1 cellular context compared by ENCODE assay signal in genomic region chr5:179337227-179338122, GRCh38.
TF ChIP-seq lines count a peak whose summit lies in the region.

No MANE protein-coding gene starts in this region.

TF ChIP-seq in IMR-90, 13 proteins besides CTCF, POLR2A, EP300 and RAD21:
- no peak for TF ChIP-seq BHLHE40 (IDR thresholded peaks at IDR 0.05; ENCODE audit: low read depth, low read length)
- no peak for TF ChIP-seq RCOR1 (IDR thresholded peaks at IDR 0.05; ENCODE audit: insufficient replicate concordance, low read length)
- TF ChIP-seq NFE2L2 (IDR thresholded peaks at IDR 0.05; ENCODE audit: low read depth, low read length) = no peak
- TF ChIP-seq USF2 (IDR thresholded peaks at IDR 0.05; ENCODE audit: low read depth, low read length) = no peak
- no peak for TF ChIP-seq MAFK (IDR thresholded peaks at IDR 0.05; ENCODE audit: low read depth, low read length)
- TF ChIP-seq ELK1 (IDR thresholded peaks at IDR 0.05; ENCODE audit: borderline replicate concordance, low read depth, low read length) = no peak
- TF ChIP-seq SMC3 (IDR thresholded peaks at IDR 0.05; ENCODE audit: low read depth, low read length) = no peak
- no peak for TF ChIP-seq MXI1 (IDR thresholded peaks at IDR 0.05; ENCODE audit: borderline replicate concordance, low read depth, low read length)
- no peak for TF ChIP-seq MAZ (IDR thresholded peaks at IDR 0.05; ENCODE audit: borderline replicate concordance, low read depth, low read length)
- TF ChIP-seq CHD1 (IDR thresholded peaks at IDR 0.05; ENCODE audit: low read depth, low read length) = no peak
- no peak for TF ChIP-seq RFX5 (IDR thresholded peaks at IDR 0.05; ENCODE audit: low read depth, low read length)
- TF ChIP-seq FOS (IDR thresholded peaks at IDR 0.05; ENCODE audit: low read depth, low read length) = no peak
- no peak for TF ChIP-seq CEBPB (IDR thresholded peaks at IDR 0.05; ENCODE audit: low read depth, low read length)
